In genomic region chr5:36744678-36745659, GRCh38 we compare ENCODE assay signal across 8 cellular contexts.
DNase-seq lines count a peak whose midpoint lies in the region; ATAC-seq and TF ChIP-seq lines count a peak whose summit lies in the region.

No MANE protein-coding gene starts in this region.

- H3K4me1 Mint-ChIP-seq in stimulated activated naive B cell treated with anti-CD40 and anti-IgM and Interleukin-4, amounts not matched to agents 10 μg/mL and 1 μg/mL and 100 μg/mL, for 72 hours, result peaks cover 17 to 22% of the 10 kb centered on the region in 2 donors

- peak overlapping the region; percentile 86 to 94 for H3K4me3 Mint-ChIP-seq in stimulated activated naive B cell treated with anti-CD40 and anti-IgM and Interleukin-4, amounts not matched to agents 10 μg/mL and 1 μg/mL and 100 μg/mL, for 72 hours

- CTCF ChIA-PET in BJ (lab: Yijun Ruan, JAX), result interaction anchor here (0.6 to 3.8 kb wide), 18 partner anchors 8 to 357 kb away, joined by 3 to 31 read pairs (median 4); no protein-coding TSS in a partner anchor

- TF ChIP-seq POLR2A in right lobe of liver (IDR thresholded peaks at IDR 0.05), result no peak

- H3K36me3 Mint-ChIP-seq in stimulated activated naive B cell treated with anti-CD40 and anti-IgM and Interleukin-4, amounts not matched to agents 10 μg/mL and 1 μg/mL and 100 μg/mL, for 72 hours, result no peaks in the 10 kb centered on the region

- H3K4me1 ChIP-seq in ectodermal cell (ENCODE audit: control insufficient read depth, insufficient read depth, low read length), result no peaks in the 10 kb centered on the region
- H3K4me1 ChIP-seq in right lobe of liver, result peaks cover 0 to 6% (median 0%) of the 10 kb centered on the region in 4 donors

- H3K27ac Mint-ChIP-seq in stimulated activated naive B cell treated with anti-CD40 and anti-IgM and Interleukin-4, amounts not matched to agents 10 μg/mL and 1 μg/mL and 100 μg/mL, for 72 hours, result peak overlapping the region; percentile 91

- H3K4me3 ChIP-seq in BJ (ENCODE audit: low read depth, low read length) (peak overlapping the region; percentile 42), ectodermal cell (ENCODE audit: insufficient read depth, low read depth, low read length) (peak overlapping the region; percentile 73), right lobe of liver (peak overlapping the region; percentile 49 to 58 (median 56))

- H3K27me3 ChIP-seq in BJ (ENCODE audit: control insufficient read depth, insufficient read depth, low read length), result peaks cover 16% of the 10 kb centered on the region
- peaks cover 39% of the 10 kb centered on the region for H3K27me3 ChIP-seq in ectodermal cell (ENCODE audit: control insufficient read depth, insufficient read depth, low read length, poor library complexity, severe bottlenecking)
- H3K27me3 ChIP-seq in right lobe of liver, result no peaks in the 10 kb centered on the region

- intact Hi-C loops in right lobe of liver (cut with DNase I), result no loop called here

- POLR2A ChIA-PET in BJ (lab: Charles Lee), result interaction anchor here (0.6 kb wide), 1 partner anchor 18 kb away, joined by 9 read pairs; no protein-coding TSS in a partner anchor

- H3K27me3 Mint-ChIP-seq in stimulated activated naive B cell treated with anti-CD40 and anti-IgM and Interleukin-4, amounts not matched to agents 10 μg/mL and 1 μg/mL and 100 μg/mL, for 72 hours, result peaks cover 0 to 16% of the 10 kb centered on the region in 2 donors

- no peak overlapping the region for H3K27ac ChIP-seq in ectodermal cell (ENCODE audit: insufficient read depth, low read depth, low read length, poor library complexity, severe bottlenecking)
- peak overlapping the region in 2 of 3 donors; percentile 10 to 31 for H3K27ac ChIP-seq in right lobe of liver

- TF ChIP-seq CTCF in BJ (IDR thresholded peaks at IDR 0.05; ENCODE audit: insufficient read depth, low read depth, low read length) (peak; percentile 73), right lobe of liver (IDR thresholded peaks at IDR 0.05) (peak; percentile 53 to 65 (median 58))

- DNase-seq in BJ (ENCODE audit: low read depth) (no peak), NCI-H187 treated with DMSO at 0.1 percent for 48 hours (lab: John Stamatoyannopoulos, UW) (peak; percentile 48), UCSD-AML1 (lab: John Stamatoyannopoulos, UW; ENCODE audit: unreplicated experiment) (peak; percentile 74), right lobe of liver (peak; percentile 61 to 76 (median 74))
- DNase-seq in stimulated activated naive B cell treated with anti-CD40 and anti-IgM and Interleukin-4, amounts not matched to agents 10 μg/mL and 1 μg/mL and 100 μg/mL, for 72 hours, result peak; percentile 31

- ATAC-seq in GM18519 (IDR thresholded peaks at IDR 0.05; ENCODE audit: low FRiP score, unreplicated experiment) (peak; percentile 40), HG02981 (IDR thresholded peaks at IDR 0.05; ENCODE audit: unreplicated experiment) (peak; percentile 62), right lobe of liver (peak; percentile 86 to 93 (median 90))
- peak; percentile 78 to 86 for ATAC-seq in stimulated activated naive B cell treated with anti-CD40 and anti-IgM and Interleukin-4, amounts not matched to agents 10 μg/mL and 1 μg/mL and 100 μg/mL, for 72 hours (replicated peaks)

- H3K36me3 ChIP-seq in BJ (ENCODE audit: control insufficient read depth, insufficient read depth, low read length) (no peaks in the 10 kb centered on the region), ectodermal cell (ENCODE audit: control insufficient read depth, insufficient read depth, low read length) (no peaks in the 10 kb centered on the region), right lobe of liver (no peaks in the 10 kb centered on the region)

- WGBS in ectodermal cell, 2 experiments, result 1% methylated on average over 53 of the region's 53 CpGs
- WGBS in right lobe of liver (ENCODE audit: insufficient coverage, low coverage, low lambda C conversion rate, missing lambda C conversion rate), result under 1% methylated on average over 13 of the region's 53 CpGs

- H3K9me3 Mint-ChIP-seq in stimulated activated naive B cell treated with anti-CD40 and anti-IgM and Interleukin-4, amounts not matched to agents 10 μg/mL and 1 μg/mL and 100 μg/mL, for 72 hours, result no peaks in the 10 kb centered on the region

- no peaks in the 10 kb centered on the region for H3K9me3 ChIP-seq in ectodermal cell (ENCODE audit: control insufficient read depth, low read length)
- H3K9me3 ChIP-seq in right lobe of liver, result no peaks in the 10 kb centered on the region

Comparison
In these comparisons a context has a peak if more than half of its experiments do, and no peak if none do; other contexts are left out.
1. ATAC-seq: peak in every context shown above with its lines; median percentile 90 in right lobe of liver; 82 in stimulated activated naive B cell treated with anti-CD40 and anti-IgM and Interleukin-4, amounts not matched to agents 10 μg/mL and 1 μg/mL and 100 μg/mL, for 72 hours; 62 in HG02981; 40 in GM18519.